Comparison of ENCODE assay signal across 9 cellular contexts in genomic region chr3:48555949-48556795, GRCh38. TPM values are rescaled to one million over a fixed set of nuclear protein-coding genes. Genes with fewer than 3 reads are reported as not detected.
DNase-seq lines count a peak whose midpoint lies in the region; ATAC-seq and TF ChIP-seq lines count a peak whose summit lies in the region.
"Had no signal": no experiment of that assay in that cellular context is flagged by ENCODE, and none has a peak within 500 bp of the region (broad histone marks: within the 10 kb centered on the region; RNA-seq: fewer than 3 reads in every experiment).

No MANE protein-coding gene starts in this region.

- H3K4me3 ChIP-seq in ACC112 (ENCODE audit: low read depth, low read length) = peak overlapping the region; percentile 82
- H3K4me3 ChIP-seq in HEK293 (ENCODE audit: low read depth, low read length) = peak overlapping the region; percentile 71
- H3K4me3 ChIP-seq in brain microvascular endothelial cell (ENCODE audit: low read depth, low read length) = peak overlapping the region; percentile 65
- peak overlapping the region; percentile 53 for H3K4me3 ChIP-seq in mononuclear cell (ENCODE audit: low read length)

- H2AFZ ChIP-seq in ACC112 (ENCODE audit: low read length, unreplicated experiment) = no peak overlapping the region

- TF ChIP-seq CTCF in HEK293 (tag by site-specific recombination; IDR thresholded peaks at IDR 0.05) = no peak
- TF ChIP-seq CTCF in brain microvascular endothelial cell (IDR thresholded peaks at IDR 0.05; ENCODE audit: low read depth, low read length, missing control alignments) = no peak

- in situ Hi-C loops in brain microvascular endothelial cell (cut with HindIII; ENCODE audit: low pct_ligation_motif_present, low sequenced_read_pairs) = no loop called here

- H3K4me1 ChIP-seq in ACC112 (ENCODE audit: control insufficient read depth, insufficient read depth, low read length, unreplicated experiment) (peaks cover 42% of the 10 kb centered on the region), HEK293 (ENCODE audit: control insufficient read depth, insufficient read depth, low read length) (no peaks in the 10 kb centered on the region), mononuclear cell (ENCODE audit: insufficient read depth, low read length) (peaks cover 89% of the 10 kb centered on the region)

- no peaks in the 10 kb centered on the region for H3K36me3 ChIP-seq in ACC112 (ENCODE audit: insufficient read depth, low read length)
- no peaks in the 10 kb centered on the region for H3K36me3 ChIP-seq in HEK293 (ENCODE audit: control insufficient read depth in 2 of 2, insufficient read depth in 1 of 2, low read length in 2 of 2)
- no peaks in the 10 kb centered on the region for H3K36me3 ChIP-seq in brain microvascular endothelial cell (replicated peaks)

- POLR2A ChIA-PET in HEK293 (lab: Yijun Ruan, JAX) = interaction anchor here (0.8 to 2.0 kb wide), 9 partner anchors 46 to 368 kb away, joined by 3 to 12 read pairs (median 4); partner anchors contain the start of genes ATRIP, CCDC51, CDC25A and SLC26A6

- H3K79me2 ChIP-seq in ACC112 (ENCODE audit: control insufficient read depth, insufficient read depth, low read length, unreplicated experiment) = peaks cover 50% of the 10 kb centered on the region

- H3K27me3 ChIP-seq in ACC112 (ENCODE audit: insufficient read depth, low read length) (no peaks in the 10 kb centered on the region), brain microvascular endothelial cell (replicated peaks) (no peaks in the 10 kb centered on the region), mononuclear cell (ENCODE audit: insufficient read depth, low read length) (no peaks in the 10 kb centered on the region)

- H3K9me3 ChIP-seq in HEK293 (ENCODE audit: control insufficient read depth, insufficient read depth, low read depth, low read length) (no peaks in the 10 kb centered on the region), mononuclear cell (ENCODE audit: low read depth, low read length) (no peaks in the 10 kb centered on the region)

- ATAC-seq in HG03457 (IDR thresholded peaks at IDR 0.05; ENCODE audit: unreplicated experiment) = no peak

- CTCF ChIA-PET in HEK293 (lab: Yijun Ruan, JAX) = interaction anchor here (0.7 to 2.7 kb wide), 7 partner anchors 7 to 282 kb away, joined by 3 to 12 read pairs (median 4); no protein-coding TSS in a partner anchor

- DNase-seq in brain microvascular endothelial cell (no peak), SKM-1 treated with dmso at 0.1 percent for 144 hours (lab: John Stamatoyannopoulos, UW; ENCODE audit: unreplicated experiment) (no peak), DMS114 treated with DMSO at 0.1 percent for 48 hours (lab: John Stamatoyannopoulos, UW; ENCODE audit: unreplicated experiment) (no peak), activated gamma-delta T cell treated with Interleukin-2 at 50 U/mL for 16 hours (no peak)

- H3K27ac ChIP-seq in ACC112 (ENCODE audit: low read depth, low read length) = no peak overlapping the region
- no peak overlapping the region for H3K27ac ChIP-seq in HEK293 (ENCODE audit: extremely low read depth, low read depth, low read length)
- H3K27ac ChIP-seq in brain microvascular endothelial cell = no peak overlapping the region

TF ChIP-seq in HEK293, 187 proteins besides CTCF, POLR2A, EP300 and RAD21 (continues in another document):
- no peak for TF ChIP-seq ZBTB26 (tag by site-specific recombination; optimal IDR thresholded peaks at IDR 0.05)
- no peak for TF ChIP-seq ZNF518A (tag by site-specific recombination; conservative IDR thresholded peaks at IDR 0.05; ENCODE audit: low read depth)
- TF ChIP-seq ZNF18 (tag by site-specific recombination; IDR thresholded peaks at IDR 0.05) = no peak
- TF ChIP-seq ZNF133 (tag by site-specific recombination; IDR thresholded peaks at IDR 0.05) = no peak
- no peak for TF ChIP-seq PRDM1 (tag by site-specific recombination; IDR thresholded peaks at IDR 0.05)
- no peak for TF ChIP-seq ZNF214 (tag by site-specific recombination; IDR thresholded peaks at IDR 0.05; ENCODE audit: borderline replicate concordance)
- TF ChIP-seq ZNF623 (tag by site-specific recombination; IDR thresholded peaks at IDR 0.05) = no peak
- no peak for TF ChIP-seq ZNF280C (tag by site-specific recombination; IDR thresholded peaks at IDR 0.05)
- TF ChIP-seq ZNF701 (tag by site-specific recombination; IDR thresholded peaks at IDR 0.05) = no peak
- no peak for TF ChIP-seq SP3 (tag by site-specific recombination; IDR thresholded peaks at IDR 0.05)
- no peak for TF ChIP-seq ZBTB48 (tag by site-specific recombination; IDR thresholded peaks at IDR 0.05)
- no peak for TF ChIP-seq ZNF704 (tag by site-specific recombination; IDR thresholded peaks at IDR 0.05)

RNA-seq across cellular contexts. Expression of gene PFKFB4, which starts 0.4 kb away (rescaled TPM):
- 11.3 TPM for total RNA-seq in mononuclear cell

RNA-seq across cellular contexts. Expression of gene UCN2, which starts 7.4 kb away (rescaled TPM):
- 0.10 TPM for total RNA-seq in mononuclear cell
- total RNA-seq: activated CD8-positive, alpha-beta memory T cell treated with anti-CD3 and anti-CD28 coated beads for 36 hours had no signal

RNA-seq across cellular contexts. Expression of gene COL7A1, which starts 39.0 kb away (rescaled TPM):
- total RNA-seq in mononuclear cell = 0.10 TPM

RNA-seq across cellular contexts. Expression of gene SHISA5, which starts 52.2 kb away (rescaled TPM):
- 64.1 TPM for total RNA-seq in mononuclear cell

RNA-seq across cellular contexts. Expression of gene UQCRC1, which starts 53.3 kb away (rescaled TPM):
- 131 TPM for total RNA-seq in mononuclear cell
